Comparison of ENCODE assay signal across 1 cellular context in the genomic region with DNA sequence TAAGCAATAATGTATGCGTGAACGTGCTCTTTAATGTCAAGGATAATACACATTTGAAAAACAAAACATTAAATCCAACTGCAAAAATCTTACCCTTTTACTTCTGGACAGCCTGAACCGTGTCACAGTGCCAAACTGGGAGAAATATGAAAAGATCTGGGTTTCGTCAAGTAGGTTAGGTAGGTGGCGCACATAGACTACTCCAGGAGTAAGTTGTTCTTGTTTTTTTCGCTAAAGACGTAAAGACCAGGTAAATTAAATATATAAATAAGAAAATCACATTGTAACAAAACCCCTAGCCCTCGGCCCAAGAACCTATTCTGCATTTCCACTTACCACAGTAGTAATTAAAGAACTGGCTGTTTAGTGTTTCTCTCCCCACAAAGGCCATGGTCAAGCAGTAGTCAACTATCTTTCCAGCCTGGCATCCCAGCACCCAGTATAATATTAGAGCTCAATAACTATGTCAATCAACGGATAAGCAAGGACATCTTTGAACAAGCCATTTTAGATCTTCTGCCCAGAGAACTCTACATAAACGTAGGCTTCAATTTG.
TF ChIP-seq lines count a peak whose summit lies in the region.

No MANE protein-coding gene starts in this region.

TF ChIP-seq in H1, 55 proteins besides CTCF, POLR2A, EP300 and RAD21:
- TF ChIP-seq RFX5 (IDR thresholded peaks at IDR 0.05; ENCODE audit: borderline replicate concordance, low read depth, low read length) (no peak), FOSL1 (IDR thresholded peaks at IDR 0.05; ENCODE audit: insufficient read depth, low read depth, low read length) (no peak), GABPA (IDR thresholded peaks at IDR 0.05; ENCODE audit: borderline replicate concordance, insufficient read depth, low read length) (no peak), TAF1 (IDR thresholded peaks at IDR 0.05; ENCODE audit: low read depth, low read length) (no peak), KDM1A (IDR thresholded peaks at IDR 0.05; ENCODE audit: borderline replicate concordance, low read length) (no peak), SIN3A (conservative IDR thresholded peaks at IDR 0.05 in 1 of 2, IDR thresholded peaks at IDR 0.05 in 1 of 2; ENCODE audit: low read depth in 1 of 2, low read length in 2 of 2) (no peak), NANOG (IDR thresholded peaks at IDR 0.05; ENCODE audit: insufficient read depth, low read depth, low read length, poor library complexity, severe bottlenecking) (no peak)
TF ChIP-seq in H1: peak in this region for 0.
